Comparison of ENCODE assay signal across 21 cellular contexts in the genomic region with DNA sequence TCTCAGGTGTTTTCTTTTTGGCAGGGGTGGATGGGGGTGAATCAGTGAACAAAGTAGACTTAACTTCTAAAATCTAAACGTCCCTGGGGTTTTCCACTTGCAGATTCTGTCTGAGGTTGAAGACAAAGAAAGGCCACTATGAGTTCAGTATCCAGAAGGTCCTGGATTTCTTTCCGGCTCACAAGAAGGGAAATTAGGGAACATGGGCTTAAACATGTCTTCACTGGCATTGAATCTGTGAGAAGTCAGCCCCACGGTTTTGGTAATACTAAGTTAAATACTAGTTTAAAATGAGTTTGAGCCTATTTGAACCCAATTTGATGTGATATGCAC.
DNase-seq lines count a peak whose midpoint lies in the region; ATAC-seq and TF ChIP-seq lines count a peak whose summit lies in the region.
"Had no signal": no experiment of that assay in that cellular context is flagged by ENCODE, and none has a peak within 500 bp of the region (broad histone marks: within the 10 kb centered on the region; RNA-seq: fewer than 3 reads in every experiment).

No MANE protein-coding gene starts in this region.

- DNase-seq in left ventricle myocardium inferior (no peak), left cardiac atrium (no peak), endodermal cell (no peak), type B pancreatic cell (ENCODE audit: extremely low spot score, unreplicated experiment) (no peak), NCI-H774 (lab: John Stamatoyannopoulos, UW) (no peak), spleen (no peak)
- DNase-seq in naive thymus-derived CD4-positive, alpha-beta T cell = no peak
- DNase-seq: 8988T; CD4-positive, alpha-beta memory T cell; GF-D8; KG1; NCI-H1105 treated with DMSO at 0.1 percent for 48 hours; NCI-H1694; NCI-H2227 treated with DMSO at 0.1 percent for 48 hours; NCI-H510A treated with DMSO at 0.1 percent for 48 hours; NCI-H82; OCI-M1; SHP77 had no signal

- H3K27me3 ChIP-seq in left ventricle myocardium inferior (ENCODE audit: low read depth) (no peaks in the 10 kb centered on the region), endodermal cell (ENCODE audit: control insufficient read depth, insufficient read depth, low read length, poor library complexity, severe bottlenecking) (peaks cover 16% of the 10 kb centered on the region), spleen (replicated peaks in 1 of 7) (peaks cover 0 to 18% (median 0%) of the 10 kb centered on the region in 7 donors)
- no peaks in the 10 kb centered on the region for H3K27me3 ChIP-seq in naive thymus-derived CD4-positive, alpha-beta T cell (ENCODE audit: control insufficient read depth in 2 of 2, insufficient read depth in 2 of 2, low read length in 2 of 2)
- H3K27me3 ChIP-seq: BLaER1 had no signal

- POLR2A ChIA-PET in naive thymus-derived CD4-positive, alpha-beta T cell (lab: Charles Lee) = no interaction called here

- no peak for ATAC-seq in left cardiac atrium
- ATAC-seq in naive thymus-derived CD4-positive, alpha-beta T cell = no peak
- ATAC-seq: HCT116 had no signal

- H3K4me1 Mint-ChIP-seq in endodermal cell (peaks cover 15% of the 10 kb centered on the region), nephron (peaks cover 30% of the 10 kb centered on the region), type B pancreatic cell (ENCODE audit: unreplicated experiment) (peaks cover 15% of the 10 kb centered on the region)
- peaks cover 0 to 3% (median 0%) of the 10 kb centered on the region in 7 donors for H3K4me1 Mint-ChIP-seq in naive thymus-derived CD4-positive, alpha-beta T cell

- no peak for TF ChIP-seq POLR2A in spleen (IDR thresholded peaks at IDR 0.05)

- H3K27ac Mint-ChIP-seq in endodermal cell (peak overlapping the region; percentile 23), nephron (peak overlapping the region in 2 of 3 experiments; percentile 93 to 97), type B pancreatic cell (peak overlapping the region; percentile 50)
- H3K27ac Mint-ChIP-seq in naive thymus-derived CD4-positive, alpha-beta T cell = no peak overlapping the region
- H3K27ac Mint-ChIP-seq: CD4-positive, alpha-beta memory T cell had no signal

- no peaks in the 10 kb centered on the region for H3K9me3 Mint-ChIP-seq in endodermal cell
- H3K9me3 Mint-ChIP-seq in nephron = peaks cover 8% of the 10 kb centered on the region
- no peaks in the 10 kb centered on the region for H3K9me3 Mint-ChIP-seq in type B pancreatic cell
- H3K9me3 Mint-ChIP-seq in naive thymus-derived CD4-positive, alpha-beta T cell = peaks cover 0 to 12% (median 2%) of the 10 kb centered on the region in 11 donors

- intact Hi-C loops in left ventricle myocardium inferior (cut with micrococcal nuclease) = no loop called here
- intact Hi-C loops in left cardiac atrium (cut with DNase I) = no loop called here
- intact Hi-C loops in naive thymus-derived CD4-positive, alpha-beta T cell (cut with micrococcal nuclease) = no loop called here
- intact Hi-C loops in spleen (cut with DNase I; ENCODE audit: low total_unique reads) = no loop called here

- H3K4me1 ChIP-seq in left ventricle myocardium inferior = peaks cover 8% of the 10 kb centered on the region
- no peaks in the 10 kb centered on the region for H3K4me1 ChIP-seq in endodermal cell (ENCODE audit: control insufficient read depth, insufficient read depth, low read length)
- no peaks in the 10 kb centered on the region for H3K4me1 ChIP-seq in naive thymus-derived CD4-positive, alpha-beta T cell (ENCODE audit: control insufficient read depth in 2 of 2, insufficient read depth in 2 of 2, low read length in 2 of 2)
- no peaks in the 10 kb centered on the region for H3K4me1 ChIP-seq in spleen
- H3K4me1 ChIP-seq: BLaER1 had no signal

- no peak overlapping the region for H3K4me3 ChIP-seq in left ventricle myocardium inferior
- H3K4me3 ChIP-seq in endodermal cell (ENCODE audit: low read length) = no peak overlapping the region
- H3K4me3 ChIP-seq in naive thymus-derived CD4-positive, alpha-beta T cell (ENCODE audit: low read length) = no peak overlapping the region
- no peak overlapping the region for H3K4me3 ChIP-seq in spleen
- H3K4me3 ChIP-seq: BLaER1 had no signal

- H3K27me3 Mint-ChIP-seq in endodermal cell (ENCODE audit: insufficient read depth) (peaks cover 26% of the 10 kb centered on the region), nephron (ENCODE audit: low read depth) (peaks cover 14% of the 10 kb centered on the region), type B pancreatic cell (peaks cover 19% of the 10 kb centered on the region)
- H3K27me3 Mint-ChIP-seq in naive thymus-derived CD4-positive, alpha-beta T cell = peaks cover 21 to 22% (median 21%) of the 10 kb centered on the region in 5 donors

- H3K9ac ChIP-seq in endodermal cell (ENCODE audit: extremely low read depth, low read length, poor library complexity, severe bottlenecking) = no peak overlapping the region
- H3K9ac ChIP-seq: BLaER1 had no signal

- no peaks in the 10 kb centered on the region for H3K36me3 Mint-ChIP-seq in endodermal cell (ENCODE audit: low read depth)
- H3K36me3 Mint-ChIP-seq in nephron (ENCODE audit: low read depth) = no peaks in the 10 kb centered on the region
- H3K36me3 Mint-ChIP-seq in type B pancreatic cell = no peaks in the 10 kb centered on the region
- H3K36me3 Mint-ChIP-seq in naive thymus-derived CD4-positive, alpha-beta T cell = peaks cover 0 to 7% (median 0%) of the 10 kb centered on the region in 5 donors

- H3K27ac ChIP-seq in left ventricle myocardium inferior (replicated peaks) = peak overlapping the region; percentile 65
- peak overlapping the region; percentile 10 for H3K27ac ChIP-seq in endodermal cell (ENCODE audit: low read depth, low read length)
- no peak overlapping the region for H3K27ac ChIP-seq in naive thymus-derived CD4-positive, alpha-beta T cell (ENCODE audit: low read depth, low read length)
- H3K27ac ChIP-seq in spleen = no peak overlapping the region
- H3K27ac ChIP-seq: BLaER1 had no signal

- CTCF ChIA-PET in naive thymus-derived CD4-positive, alpha-beta T cell (lab: Charles Lee) = no interaction called here

- 89 to 96% methylated on average over 3 of the region's 3 CpGs for WGBS in endodermal cell (ENCODE audit: insufficient coverage in 1 of 2, insufficient read length in 1 of 2), 2 experiments
- 75 to 89% (median 80%) methylated on average over 3 of the region's 3 CpGs for WGBS in spleen, 5 donors

- H3K4me3 Mint-ChIP-seq in endodermal cell (no peak overlapping the region), nephron (no peak overlapping the region), type B pancreatic cell (no peak overlapping the region)
- H3K4me3 Mint-ChIP-seq in naive thymus-derived CD4-positive, alpha-beta T cell = no peak overlapping the region
- H3K4me3 Mint-ChIP-seq: CD4-positive, alpha-beta memory T cell had no signal

- H3K9me3 ChIP-seq in left ventricle myocardium inferior (replicated peaks) (no peaks in the 10 kb centered on the region), endodermal cell (ENCODE audit: control insufficient read depth, low read length) (no peaks in the 10 kb centered on the region), spleen (peaks cover 0 to 4% (median 0%) of the 10 kb centered on the region in 8 donors)
- no peaks in the 10 kb centered on the region for H3K9me3 ChIP-seq in naive thymus-derived CD4-positive, alpha-beta T cell (ENCODE audit: control insufficient read depth in 2 of 3, low read length in 3 of 3)

- TF ChIP-seq CTCF in left ventricle myocardium inferior (IDR thresholded peaks at IDR 0.05; ENCODE audit: borderline replicate concordance) (no peak), endodermal cell (conservative IDR thresholded peaks at IDR 0.05) (no peak), nephron (IDR thresholded peaks at IDR 0.05; ENCODE audit: unreplicated experiment in 3 of 3) (no peak), type B pancreatic cell (conservative IDR thresholded peaks at IDR 0.05) (no peak), spleen (IDR thresholded peaks at IDR 0.05 in 8 of 11, conservative IDR thresholded peaks at IDR 0.05 in 3 of 11) (no peak)

- no peaks in the 10 kb centered on the region for H3K36me3 ChIP-seq in left ventricle myocardium inferior
- H3K36me3 ChIP-seq in endodermal cell (ENCODE audit: control insufficient read depth, insufficient read depth, low read length) = no peaks in the 10 kb centered on the region
- no peaks in the 10 kb centered on the region for H3K36me3 ChIP-seq in naive thymus-derived CD4-positive, alpha-beta T cell (ENCODE audit: control insufficient read depth in 2 of 3, insufficient read depth in 3 of 3, low read length in 3 of 3)
- H3K36me3 ChIP-seq in spleen = no peaks in the 10 kb centered on the region
- H3K36me3 ChIP-seq: BLaER1 had no signal

Comparison
In these comparisons a context has a peak if more than half of its experiments do, and no peak if none do; other contexts are left out.
1. H3K27ac ChIP-seq: peak in left ventricle myocardium inferior (single experiment) and endodermal cell (single experiment); none in naive thymus-derived CD4-positive, alpha-beta T cell (single experiment) and spleen (0 of 8).
2. H3K27ac Mint-ChIP-seq: peak in endodermal cell (single experiment), nephron (2 of 3) and type B pancreatic cell (single experiment); none in naive thymus-derived CD4-positive, alpha-beta T cell (0 of 9).